21 cellular contexts compared by ENCODE assay signal in the genomic region with DNA sequence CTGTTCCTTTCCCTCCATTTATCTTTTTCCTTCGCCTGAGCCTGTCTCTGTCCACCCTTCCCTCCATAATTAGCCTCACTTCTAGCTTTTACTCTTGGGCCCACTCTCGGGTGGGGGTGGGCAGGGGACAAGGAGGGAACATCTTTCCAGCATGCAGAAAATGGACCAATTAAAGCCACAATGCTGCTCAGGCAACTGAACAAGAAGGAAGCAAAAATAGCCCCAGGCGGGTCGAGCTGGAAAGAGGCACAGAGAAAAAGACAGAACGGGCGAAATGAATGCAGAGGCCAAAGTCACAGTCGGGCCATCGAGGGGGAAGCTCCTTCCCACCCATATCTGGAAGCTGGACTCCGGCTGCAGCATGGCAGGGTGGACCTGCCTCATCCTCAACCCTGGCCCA. TPM values are rescaled to one million over a fixed set of nuclear protein-coding genes. Genes with fewer than 3 reads are reported as not detected.
DNase-seq lines count a peak whose midpoint lies in the region; ATAC-seq and TF ChIP-seq lines count a peak whose summit lies in the region.
"Had no signal": no experiment of that assay in that cellular context is flagged by ENCODE, and none has a peak within 500 bp of the region (broad histone marks: within the 10 kb centered on the region; RNA-seq: fewer than 3 reads in every experiment).

No MANE protein-coding gene starts in this region.

- H3K4me1 ChIP-seq in fibroblast of lung (ENCODE audit: control insufficient read depth, extremely low read depth, insufficient read depth, low read length) = peaks cover 46% of the 10 kb centered on the region

- H3K4me3 Mint-ChIP-seq in stimulated activated effector memory CD8-positive, alpha-beta T cell treated with anti-CD3 and anti-CD28 coated beads, Interleukin-12 subunit alpha, Interleukin-12 subunit beta, amount 100 ng/mL, for 72 hours = no peak overlapping the region
- H3K4me3 Mint-ChIP-seq in T-helper 17 cell = no peak overlapping the region
- H3K4me3 Mint-ChIP-seq: activated CD8-positive, alpha-beta memory T cell treated with anti-CD3 and anti-CD28 coated beads, Interleukin-2, amount 10 ng/mL, durations not matched to agents 7 days and 5 days; WTC11 had no signal

- H2AFZ ChIP-seq in fibroblast of lung (ENCODE audit: low read length) = no peak overlapping the region

- intact Hi-C loops in posterior vena cava (cut with DNase I) = loop anchor here in 1 of 2 donors (10.0 kb wide), 1 partner anchor 63 kb away; no protein-coding TSS in a partner anchor

- no peaks in the 10 kb centered on the region for H3K27me3 ChIP-seq in fibroblast of lung (ENCODE audit: control insufficient read depth, insufficient read depth, low read length)

- H3K9me3 ChIP-seq in fibroblast of lung (ENCODE audit: control insufficient read depth, insufficient read depth, low read depth, low read length) (no peaks in the 10 kb centered on the region), T-helper 17 cell (ENCODE audit: control insufficient read depth, low read length, poor library complexity, severe bottlenecking) (no peaks in the 10 kb centered on the region)
- H3K9me3 ChIP-seq: tibial nerve had no signal

- H3K9me3 Mint-ChIP-seq in stimulated activated effector memory CD8-positive, alpha-beta T cell treated with anti-CD3 and anti-CD28 coated beads, Interleukin-12 subunit alpha, Interleukin-12 subunit beta, amount 100 ng/mL, for 72 hours = no peaks in the 10 kb centered on the region
- H3K9me3 Mint-ChIP-seq: WTC11 had no signal

- H3K36me3 ChIP-seq in fibroblast of lung (ENCODE audit: control insufficient read depth, insufficient read depth, low read length) = no peaks in the 10 kb centered on the region
- H3K36me3 ChIP-seq: tibial nerve had no signal

- no peak overlapping the region for H3K4me2 ChIP-seq in fibroblast of lung (ENCODE audit: extremely low read depth, insufficient read depth, low read length)
- H3K4me2 ChIP-seq: KMS-11 had no signal

- no peak for TF ChIP-seq CTCF in fibroblast of lung (conservative IDR thresholded peaks at IDR 0.05 in 1 of 2, IDR thresholded peaks at IDR 0.05 in 1 of 2; ENCODE audit: low read depth in 1 of 2, low read length in 2 of 2)

- ATAC-seq in stimulated activated effector memory CD8-positive, alpha-beta T cell treated with anti-CD3 and anti-CD28 coated beads, Interleukin-12 subunit alpha, Interleukin-12 subunit beta, amount 100 ng/mL, for 72 hours = no peak
- ATAC-seq in HG02678 (IDR thresholded peaks at IDR 0.05; ENCODE audit: unreplicated experiment) (no peak), T-helper 17 cell (no peak)
- ATAC-seq: activated CD8-positive, alpha-beta memory T cell treated with anti-CD3 and anti-CD28 coated beads, Interleukin-2, amount 10 ng/mL, durations not matched to agents 7 days and 5 days; GM12878; Panc1; sciatic nerve; WTC11 had no signal

- no peaks in the 10 kb centered on the region for H3K36me3 Mint-ChIP-seq in stimulated activated effector memory CD8-positive, alpha-beta T cell treated with anti-CD3 and anti-CD28 coated beads, Interleukin-12 subunit alpha, Interleukin-12 subunit beta, amount 100 ng/mL, for 72 hours
- H3K36me3 Mint-ChIP-seq in T-helper 17 cell (ENCODE audit: low read depth) = no peaks in the 10 kb centered on the region
- H3K36me3 Mint-ChIP-seq: activated CD8-positive, alpha-beta memory T cell treated with anti-CD3 and anti-CD28 coated beads, Interleukin-2, amount 10 ng/mL, durations not matched to agents 7 days and 5 days; WTC11 had no signal

- DNase-seq in NCI-H1436 (lab: John Stamatoyannopoulos, UW) = peak; percentile 45
- no peak for DNase-seq in NCI-H1436 treated with DMSO at 0.1 percent for 48 hours (lab: John Stamatoyannopoulos, UW)
- peak; percentile 58 for DNase-seq in NCI-H69 (lab: John Stamatoyannopoulos, UW)
- no peak for DNase-seq in fibroblast of lung (ENCODE audit: low read depth in 2 of 2)
- no peak for DNase-seq in stimulated activated effector memory CD8-positive, alpha-beta T cell treated with anti-CD3 and anti-CD28 coated beads, Interleukin-12 subunit alpha, Interleukin-12 subunit beta, amount 100 ng/mL, for 72 hours (ENCODE audit: low spot score in 2 of 2)
- no peak for DNase-seq in posterior vena cava (ENCODE audit: low spot score)
- no peak for DNase-seq in T-helper 17 cell
- DNase-seq: activated CD8-positive, alpha-beta memory T cell treated with anti-CD3 and anti-CD28 coated beads, Interleukin-2, amount 10 ng/mL, durations not matched to agents 7 days and 5 days; activated gamma-delta T cell; effector CD4-positive, alpha-beta T cell; NCI-H1105 treated with DMSO at 0.1 percent for 48 hours; NCI-H510A treated with DMSO at 0.1 percent for 48 hours; stimulated activated CD4-positive, alpha-beta T cell treated with anti-CD3 and anti-CD28 coated beads, Interleukin-4, amount 100 ng/mL, for 1 hour; stimulated activated CD8-positive, alpha-beta memory T cell treated with anti-CD3 and anti-CD28 coated beads, Interleukin-4, amount 100 ng/mL, for 48 hours had no signal

- no peak overlapping the region for H3K4me3 ChIP-seq in fibroblast of lung (replicated peaks in 1 of 4; ENCODE audit: control extremely low read depth in 1 of 4, insufficient read depth in 1 of 4, low read depth in 3 of 4, low read length in 4 of 4)
- H3K4me3 ChIP-seq: GM12878, tibial nerve had no signal

- no peaks in the 10 kb centered on the region for H3K79me2 ChIP-seq in fibroblast of lung (ENCODE audit: control insufficient read depth, insufficient read depth, low read length)

- peak overlapping the region; percentile 5 for H3K27ac Mint-ChIP-seq in stimulated activated effector memory CD8-positive, alpha-beta T cell treated with anti-CD3 and anti-CD28 coated beads, Interleukin-12 subunit alpha, Interleukin-12 subunit beta, amount 100 ng/mL, for 72 hours
- H3K27ac Mint-ChIP-seq in T-helper 17 cell = no peak overlapping the region
- H3K27ac Mint-ChIP-seq: activated CD8-positive, alpha-beta memory T cell treated with anti-CD3 and anti-CD28 coated beads, Interleukin-2, amount 10 ng/mL, durations not matched to agents 7 days and 5 days; WTC11 had no signal

- peaks cover 71% of the 10 kb centered on the region for H3K4me1 Mint-ChIP-seq in stimulated activated effector memory CD8-positive, alpha-beta T cell treated with anti-CD3 and anti-CD28 coated beads, Interleukin-12 subunit alpha, Interleukin-12 subunit beta, amount 100 ng/mL, for 72 hours
- peaks cover 13% of the 10 kb centered on the region for H3K4me1 Mint-ChIP-seq in T-helper 17 cell

- no peak overlapping the region for H3K9ac ChIP-seq in fibroblast of lung (ENCODE audit: insufficient read depth, low read length)
- H3K9ac ChIP-seq: KMS-11 had no signal

- H3K27ac ChIP-seq in fibroblast of lung (ENCODE audit: insufficient read depth, low read length) = peak overlapping the region; percentile 33
- H3K27ac ChIP-seq: KMS-11, tibial nerve had no signal

- H4K20me1 ChIP-seq in fibroblast of lung (ENCODE audit: control insufficient read depth, extremely low read depth, insufficient read depth, low read length) = no peaks in the 10 kb centered on the region

- peaks cover 6% of the 10 kb centered on the region for H3K27me3 Mint-ChIP-seq in T-helper 17 cell

RNA-seq across cellular contexts. Expression of gene PRDM11, which starts 58.7 kb away (rescaled TPM):
- 3.9 and 4.0 TPM in 2 replicates for total RNA-seq in fibroblast of lung
- 1.2 and 3.1 TPM in 2 replicates for polyA plus RNA-seq in fibroblast of lung
- polyA plus RNA-seq in fibroblast of lung (2012) = 1.5 and 3.6 TPM in 2 replicates
- polyA minus RNA-seq in fibroblast of lung (ENCODE audit: low replicate concordance) = 2.8 and 7.4 TPM in 2 replicates
- total RNA-seq in posterior vena cava = 10 to 100 TPM; 21.1 to 24.5 TPM
- 1 to 10 TPM; 4.6 to 6.5 TPM for total RNA-seq in T-helper 17 cell

Comparison
In these comparisons a context has a peak if more than half of its experiments do, and no peak if none do; other contexts are left out.
1. DNase-seq: peak in NCI-H1436 (single experiment) and NCI-H69 (single experiment); none in NCI-H1436 treated with DMSO at 0.1 percent for 48 hours (single experiment), fibroblast of lung (0 of 2), stimulated activated effector memory CD8-positive, alpha-beta T cell treated with anti-CD3 and anti-CD28 coated beads, Interleukin-12 subunit alpha, Interleukin-12 subunit beta, amount 100 ng/mL, for 72 hours (0 of 2), posterior vena cava (single experiment) and T-helper 17 cell (0 of 3).